15 cellular contexts compared by ENCODE assay signal in the genomic region with DNA sequence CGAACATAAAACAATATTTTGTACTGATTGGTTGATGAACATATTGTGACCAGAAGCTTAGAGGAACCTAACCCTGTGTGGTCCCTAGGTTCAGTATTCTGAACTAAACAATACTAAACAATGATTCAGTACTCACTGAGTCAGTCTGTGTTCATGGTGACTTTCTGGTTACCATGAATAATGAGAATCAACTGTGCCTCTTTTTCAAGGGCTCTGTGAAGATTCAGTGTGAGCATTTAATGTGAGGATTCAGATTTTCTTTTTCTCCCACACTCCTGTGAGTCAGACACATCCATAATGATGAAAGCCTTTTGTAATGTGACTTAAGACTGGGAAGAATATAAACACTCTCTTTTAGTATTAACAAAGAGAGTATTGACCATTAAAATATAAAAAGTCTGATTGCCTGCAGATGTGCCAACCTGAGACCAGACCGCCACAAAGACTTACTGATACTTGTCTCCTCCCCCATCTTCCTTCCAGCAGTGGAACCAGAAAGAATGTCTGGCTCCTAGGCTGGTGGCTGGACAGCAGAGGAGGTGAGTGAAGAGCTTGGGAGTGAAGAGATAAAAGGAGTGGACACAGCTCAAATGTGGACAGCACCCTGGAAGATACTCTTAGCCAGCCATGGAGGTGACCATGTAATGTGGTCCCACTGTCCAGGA. TPM values are rescaled to one million over a fixed set of nuclear protein-coding genes. Genes with fewer than 3 reads are reported as not detected.
DNase-seq lines count a peak whose midpoint lies in the region; ATAC-seq, FAIRE-seq and TF ChIP-seq lines count a peak whose summit lies in the region.
"Had no signal": no experiment of that assay in that cellular context is flagged by ENCODE, and none has a peak within 500 bp of the region (broad histone marks: within the 10 kb centered on the region; RNA-seq: fewer than 3 reads in every experiment).

No MANE protein-coding gene starts in this region.

- no peaks in the 10 kb centered on the region for H3K4me1 ChIP-seq in HEK293 (ENCODE audit: control insufficient read depth, insufficient read depth, low read length)
- H3K4me1 ChIP-seq in K562 (replicated peaks in 1 of 2; ENCODE audit: control insufficient read depth in 2 of 2, insufficient read depth in 2 of 2, low read length in 2 of 2), result peaks cover 0 to 3% of the 10 kb centered on the region in 2 experiments; a peak in 2 of 5 replicates
- H3K4me1 ChIP-seq in keratinocyte (ENCODE audit: control insufficient read depth, extremely low read depth, insufficient read depth, low read length), result peaks cover 7% of the 10 kb centered on the region
- H3K4me1 ChIP-seq: esophagus muscularis mucosa had no signal

- CTCF ChIA-PET in HEK293 (lab: Yijun Ruan, JAX) (no interaction called here), K562 (lab: Yijun Ruan, JAX; ENCODE audit: low intra/inter-chr PET ratio) (no interaction called here)

- no peak for TF ChIP-seq POLR2A in K562 (conservative IDR thresholded peaks at IDR 0.05)

- no TSS peak for BruUV-seq in K562 (replicated peaks; lab: Mats Ljungman, UMichigan)

- H3K4me3 ChIP-seq in HEK293 (ENCODE audit: low read depth, low read length) (no peak overlapping the region), K562 (no peak overlapping the region), keratinocyte (ENCODE audit: control insufficient read depth in 2 of 3, extremely low read depth in 1 of 3, insufficient read depth in 2 of 3, low read depth in 1 of 3, low read length in 3 of 3) (no peak overlapping the region)
- H3K4me3 ChIP-seq: esophagus muscularis mucosa had no signal

- in situ Hi-C loops in K562 (cut with MboI), result no loop called here
- in situ Hi-C loops in KBM-7 (cut with MboI; ENCODE audit: low pct_unique_long_range_greater_than_20kb, low sequenced_read_pairs), result no loop called here

- DNase-seq in AG20443 (ENCODE audit: low spot score), result peak; percentile 25
- no peak for DNase-seq in K562 (ENCODE audit: extremely low read depth in 1 of 4, low spot score in 3 of 4)
- no peak for DNase-seq in keratinocyte (ENCODE audit: low read depth, low spot score)
- no peak for DNase-seq in KBM-7
- DNase-seq in stimulated activated naive CD4-positive, alpha-beta T cell (lab: John Stamatoyannopoulos, UW), result no peak
- DNase-seq in endothelial cell (ENCODE audit: low spot score), result no peak
- no peak for DNase-seq in NCI-H2107 (lab: John Stamatoyannopoulos, UW)
- DNase-seq: activated T-cell treated with anti-CD3 and anti-CD28 coated beads, Interleukin-2, amount 50 U/mL, for 24 hours; NCI-H1105 treated with DMSO at 0.1 percent for 48 hours; NCI-H69; SHP77 had no signal

- H3K4me2 ChIP-seq in K562 (ENCODE audit: insufficient read depth, low read length) (no peak overlapping the region), keratinocyte (ENCODE audit: control insufficient read depth, extremely low read depth, insufficient read depth, low read depth, low read length) (no peak overlapping the region)

- POLR2A ChIA-PET in HEK293 (lab: Yijun Ruan, JAX), result no interaction called here
- POLR2A ChIA-PET in K562 (lab: Yijun Ruan, JAX), result interaction anchor here (0.6 kb wide), 1 partner anchor 108 kb away, joined by 4 read pairs; a partner anchor contains a TSS

- no peak overlapping the region for H3K27ac ChIP-seq in HEK293 (ENCODE audit: extremely low read depth, low read depth, low read length)
- H3K27ac ChIP-seq in K562 (ENCODE audit: extremely low read depth, low read depth, low read length), result no peak overlapping the region
- peak overlapping the region; percentile 42 for H3K27ac ChIP-seq in keratinocyte (ENCODE audit: control insufficient read depth, insufficient read depth, low read length)
- H3K27ac ChIP-seq: esophagus muscularis mucosa, VCaP had no signal

- ATAC-seq in K562, result peak; percentile 53; the same call in 2 of the 3 replicates

- TF ChIP-seq CTCF in HEK293 (tag by site-specific recombination; IDR thresholded peaks at IDR 0.05) (no peak), K562 (IDR thresholded peaks at IDR 0.05 in 2 of 3, conservative IDR thresholded peaks at IDR 0.05 in 1 of 3; ENCODE audit: insufficient read depth in 2 of 3, low read depth in 1 of 3, low read length in 3 of 3) (no peak), keratinocyte (optimal IDR thresholded peaks at IDR 0.05 in 1 of 3, IDR thresholded peaks at IDR 0.05 in 1 of 3, conservative IDR thresholded peaks at IDR 0.05 in 1 of 3; ENCODE audit: extremely low read depth in 1 of 3, insufficient read depth in 2 of 3, low read length in 3 of 3) (no peak), endothelial cell (IDR thresholded peaks at IDR 0.05; ENCODE audit: unreplicated experiment) (no peak)

- H3K9me1 ChIP-seq in K562 (ENCODE audit: control insufficient read depth, insufficient read depth, low read length) (no peaks in the 10 kb centered on the region), keratinocyte (ENCODE audit: control insufficient read depth, extremely low read depth, insufficient read depth, low read length) (no peaks in the 10 kb centered on the region)

- WGBS in K562 (ENCODE audit: insufficient coverage, low coverage, missing lambda C conversion rate), result 21% methylated on average over 2 of the region's 2 CpGs

- H2AFZ ChIP-seq in K562 (ENCODE audit: low read depth, low read length) (no peak overlapping the region), keratinocyte (ENCODE audit: control insufficient read depth, low read length) (no peak overlapping the region)

- no peak overlapping the region for H3K4me3 Mint-ChIP-seq in endothelial cell (ENCODE audit: unreplicated experiment)
- H3K4me3 Mint-ChIP-seq: activated T-cell treated with anti-CD3 and anti-CD28 coated beads, Interleukin-2, amount 50 U/mL, for 24 hours had no signal

- H3K4me1 Mint-ChIP-seq in endothelial cell (ENCODE audit: unreplicated experiment), result no peaks in the 10 kb centered on the region

- no peaks in the 10 kb centered on the region for H3K27me3 ChIP-seq in K562 (ENCODE audit: control insufficient read depth in 2 of 2, insufficient read depth in 2 of 2, low read length in 2 of 2)
- no peaks in the 10 kb centered on the region for H3K27me3 ChIP-seq in keratinocyte (ENCODE audit: control insufficient read depth, extremely low read depth, insufficient read depth, low read length)
- H3K27me3 ChIP-seq: esophagus muscularis mucosa had no signal

- TF ChIP-seq RAD21 in K562 (CRISPR knock-in tag; conservative IDR thresholded peaks at IDR 0.05 in 1 of 2, IDR thresholded peaks at IDR 0.05 in 1 of 2), result no peak

- H3K36me3 ChIP-seq in HEK293 (ENCODE audit: control insufficient read depth in 2 of 2, insufficient read depth in 1 of 2, low read length in 2 of 2), result no peaks in the 10 kb centered on the region
- H3K36me3 ChIP-seq in K562 (ENCODE audit: control insufficient read depth, insufficient read depth, low read length), result no peaks in the 10 kb centered on the region
- no peaks in the 10 kb centered on the region for H3K36me3 ChIP-seq in keratinocyte (ENCODE audit: control insufficient read depth in 2 of 2, extremely low read depth in 1 of 2, insufficient read depth in 2 of 2, low read length in 2 of 2)
- H3K36me3 ChIP-seq: esophagus muscularis mucosa had no signal

- H3K79me2 ChIP-seq in K562 (ENCODE audit: control insufficient read depth, insufficient read depth, low read length) (no peaks in the 10 kb centered on the region), keratinocyte (ENCODE audit: control insufficient read depth, insufficient read depth, low read length) (no peaks in the 10 kb centered on the region)

- dilution Hi-C loops in keratinocyte (cut with MboI; ENCODE audit: extremely low pct_ligation_motif_present, low sequenced_read_pairs), result no loop called here

- peaks cover 2% of the 10 kb centered on the region for H3K27me3 Mint-ChIP-seq in endothelial cell (ENCODE audit: unreplicated experiment)

- H3K27ac Mint-ChIP-seq in endothelial cell (ENCODE audit: unreplicated experiment), result no peak overlapping the region
- H3K27ac Mint-ChIP-seq: activated T-cell treated with anti-CD3 and anti-CD28 coated beads, Interleukin-2, amount 50 U/mL, for 24 hours had no signal

- intact Hi-C loops in K562 (cut with micrococcal nuclease), result no loop called here

- H3K9ac ChIP-seq in K562 (ENCODE audit: insufficient read depth in 1 of 2, low read depth in 2 of 2, low read length in 2 of 2) (no peak overlapping the region), keratinocyte (ENCODE audit: control insufficient read depth, extremely low read depth, insufficient read depth, low read length) (peak overlapping the region; percentile 40)

- no peak for TF ChIP-seq EP300 in K562 (IDR thresholded peaks at IDR 0.05; ENCODE audit: low read length)

- H3K9me3 ChIP-seq in HEK293 (ENCODE audit: control insufficient read depth, insufficient read depth, low read depth, low read length) (no peaks in the 10 kb centered on the region), K562 (replicated peaks; ENCODE audit: control insufficient read depth, insufficient read depth, low read depth, low read length) (no peaks in the 10 kb centered on the region), keratinocyte (ENCODE audit: control insufficient read depth, low read depth, low read length) (no peaks in the 10 kb centered on the region)
- H3K9me3 ChIP-seq: esophagus muscularis mucosa had no signal

- H3K36me3 Mint-ChIP-seq in endothelial cell (ENCODE audit: low read depth, unreplicated experiment), result no peaks in the 10 kb centered on the region

- H4K20me1 ChIP-seq in K562 (replicated peaks; ENCODE audit: control insufficient read depth, insufficient read depth, low read length) (no peaks in the 10 kb centered on the region), keratinocyte (ENCODE audit: control insufficient read depth, extremely low read depth, insufficient read depth, low read length) (no peaks in the 10 kb centered on the region)

- no peaks in the 10 kb centered on the region for H3K9me3 Mint-ChIP-seq in endothelial cell (ENCODE audit: unreplicated experiment)
- H3K9me3 Mint-ChIP-seq: activated T-cell treated with anti-CD3 and anti-CD28 coated beads, Interleukin-2, amount 50 U/mL, for 24 hours had no signal

- FAIRE-seq in K562 (lab: Jason Lieb, UNC) (no peak), keratinocyte (lab: Jason Lieb, UNC) (peak; percentile 39)
- FAIRE-seq: D721Med had no signal

RNA-seq across cellular contexts. Expression of a gene that starts 17.6 kb away (rescaled TPM):
- total RNA-seq in K562 (2011; cell fraction: chromatin; rRNA removed; ENCODE audit: low replicate concordance), result 77.9 and 152 TPM in 2 replicates
- 41.5 and 48.8 TPM in 2 replicates for total RNA-seq in K562 (2011; cell fraction: nucleolus; rRNA removed)
- total RNA-seq in K562 (2011; cell fraction: nucleoplasm; rRNA removed), result 114 and 127 TPM in 2 replicates
- total RNA-seq in K562 (2014; rRNA removed) (117 and 127 TPM in 2 replicates), K562 (2014; rRNA removed; fragmentation: Illumina TruSeq; extraction: Trizol) (157 and 180 TPM in 2 replicates), K562 (2015; rRNA removed; fragmentation: Illumina TruSeq; extraction: Trizol) (137 and 142 TPM in 2 replicates), K562 (2021) (107 TPM in 2 replicates), endothelial cell (ENCODE audit: unreplicated experiment) (36.3 TPM)
- polyA plus RNA-seq in K562 (2011; rRNA removed) (159 and 225 TPM in 2 replicates), K562 (2014; fragmentation: Illumina TruSeq; extraction: Trizol) (178 and 186 TPM in 2 replicates), K562 (2014; fragmentation: Nextera tagmentation; extraction: Ambion mirVana) (100 to 1,000 TPM; 229 to 243 TPM), K562 (2014; rRNA removed) (151 and 155 TPM in 2 replicates), keratinocyte (59.3 to 106 TPM (median 65.0 TPM) in 3 replicates)
- 99.3 and 138 TPM in 2 replicates for polyA plus RNA-seq in K562 (2011; cell fraction: cytosol; rRNA removed)
- 139 and 160 TPM in 2 replicates for polyA plus RNA-seq in K562 (2011; cell fraction: nucleus; rRNA removed)
- 89.8 and 151 TPM in 2 replicates for polyA plus RNA-seq in K562 (2012)
- polyA minus RNA-seq in K562 (2011; rRNA and poly(A)+ RNA removed), result 140 and 142 TPM in 2 replicates
- polyA minus RNA-seq in K562 (2011; cell fraction: cytosol; rRNA and poly(A)+ RNA removed), result 49.0 and 61.5 TPM in 2 replicates
- polyA minus RNA-seq in K562 (2011; cell fraction: nucleus; rRNA and poly(A)+ RNA removed), result 49.3 and 106 TPM in 2 replicates
- 51.3 TPM for polyA plus RNA-seq in keratinocyte (2011; ENCODE audit: low read depth)
- polyA plus RNA-seq in keratinocyte (2011; cell fraction: cytosol; rRNA removed), result 34.0 and 63.7 TPM in 2 replicates
- 55.5 and 69.3 TPM in 2 replicates for polyA plus RNA-seq in keratinocyte (2011; cell fraction: nucleus; rRNA removed)
- 47.5 and 74.8 TPM in 2 replicates for polyA plus RNA-seq in keratinocyte (2012; ENCODE audit: low replicate concordance)
- polyA minus RNA-seq in keratinocyte, result 15.3 to 54.5 TPM (median 26.2 TPM) in 3 replicates
- polyA minus RNA-seq in keratinocyte (2011; cell fraction: cytosol; rRNA and poly(A)+ RNA removed), result 55.8 TPM
- polyA minus RNA-seq in keratinocyte (2011; cell fraction: nucleus; rRNA and poly(A)+ RNA removed), result 21.0 and 34.0 TPM in 2 replicates

RNA-seq across cellular contexts. Expression of a gene that starts 59.3 kb away (rescaled TPM):
- total RNA-seq in K562 (2011; cell fraction: chromatin; rRNA removed; ENCODE audit: low replicate concordance), result 6.0 and 12.3 TPM in 2 replicates
- total RNA-seq in K562 (2011; cell fraction: nucleolus; rRNA removed), result 5.3 and 7.0 TPM in 2 replicates
- total RNA-seq in K562 (2011; cell fraction: nucleoplasm; rRNA removed), result 9.3 and 12.7 TPM in 2 replicates
- total RNA-seq in K562 (2014; rRNA removed) (88.2 and 101 TPM in 2 replicates), K562 (2014; rRNA removed; fragmentation: Illumina TruSeq; extraction: Trizol) (143 and 162 TPM in 2 replicates), K562 (2015; rRNA removed; fragmentation: Illumina TruSeq; extraction: Trizol) (110 and 123 TPM in 2 replicates), K562 (2021) (109 and 127 TPM in 2 replicates), endothelial cell (ENCODE audit: unreplicated experiment) (39.0 TPM)
- polyA plus RNA-seq in K562 (2011; rRNA removed) (86.1 and 139 TPM in 2 replicates), K562 (2014; fragmentation: Illumina TruSeq; extraction: Trizol) (130 and 141 TPM in 2 replicates), K562 (2014; fragmentation: Nextera tagmentation; extraction: Ambion mirVana) (100 to 1,000 TPM; 396 to 437 TPM), K562 (2014; rRNA removed) (137 and 144 TPM in 2 replicates), keratinocyte (39.0 to 80.8 TPM (median 45.1 TPM) in 3 replicates)
- polyA plus RNA-seq in K562 (2011; cell fraction: cytosol; rRNA removed), result 15.6 and 27.7 TPM in 2 replicates
- polyA plus RNA-seq in K562 (2011; cell fraction: nucleus; rRNA removed), result 10.9 and 21.0 TPM in 2 replicates
- 66.9 and 77.8 TPM in 2 replicates for polyA plus RNA-seq in K562 (2012)
- polyA minus RNA-seq in K562 (2011; rRNA and poly(A)+ RNA removed), result 61.6 and 65.4 TPM in 2 replicates
- polyA minus RNA-seq in K562 (2011; cell fraction: cytosol; rRNA and poly(A)+ RNA removed), result 10.6 and 22.7 TPM in 2 replicates
- 4.7 and 12.1 TPM in 2 replicates for polyA minus RNA-seq in K562 (2011; cell fraction: nucleus; rRNA and poly(A)+ RNA removed)
- polyA plus RNA-seq in keratinocyte (2011; ENCODE audit: low read depth), result 96.7 TPM
- polyA plus RNA-seq in keratinocyte (2011; cell fraction: cytosol; rRNA removed), result 43.8 and 75.6 TPM in 2 replicates
- polyA plus RNA-seq in keratinocyte (2011; cell fraction: nucleus; rRNA removed), result 29.0 and 32.0 TPM in 2 replicates
- 37.5 and 47.7 TPM in 2 replicates for polyA plus RNA-seq in keratinocyte (2012; ENCODE audit: low replicate concordance)
- 6.9 to 23.6 TPM (median 6.9 TPM) in 3 replicates for polyA minus RNA-seq in keratinocyte
- 20.7 TPM for polyA minus RNA-seq in keratinocyte (2011; cell fraction: cytosol; rRNA and poly(A)+ RNA removed)
- 4.3 and 6.3 TPM in 2 replicates for polyA minus RNA-seq in keratinocyte (2011; cell fraction: nucleus; rRNA and poly(A)+ RNA removed)

RNA-seq across cellular contexts. Expression of a gene that starts 59.5 kb away (rescaled TPM):
- 26.9 and 87.6 TPM in 2 replicates for total RNA-seq in K562 (2011; cell fraction: chromatin; rRNA removed; ENCODE audit: low replicate concordance)
- total RNA-seq in K562 (2011; cell fraction: nucleolus; rRNA removed), result 21.4 and 23.0 TPM in 2 replicates
- total RNA-seq in K562 (2011; cell fraction: nucleoplasm; rRNA removed), result 51.3 and 81.9 TPM in 2 replicates
- 166 and 172 TPM in 2 replicates for total RNA-seq in K562 (2014; rRNA removed)
- total RNA-seq in K562 (2014; rRNA removed; fragmentation: Illumina TruSeq; extraction: Trizol), result 207 and 219 TPM in 2 replicates
- total RNA-seq in K562 (2015; rRNA removed; fragmentation: Illumina TruSeq; extraction: Trizol), result 145 and 176 TPM in 2 replicates
- total RNA-seq in K562 (2021), result 156 and 168 TPM in 2 replicates
- polyA plus RNA-seq in K562 (2011; rRNA removed), result 87.1 and 128 TPM in 2 replicates
- polyA plus RNA-seq in K562 (2011; cell fraction: cytosol; rRNA removed), result 19.9 and 45.0 TPM in 2 replicates
- polyA plus RNA-seq in K562 (2011; cell fraction: nucleus; rRNA removed), result 21.4 and 47.7 TPM in 2 replicates
- 149 and 163 TPM in 2 replicates for polyA plus RNA-seq in K562 (2012)
- 147 and 166 TPM in 2 replicates for polyA plus RNA-seq in K562 (2014; fragmentation: Illumina TruSeq; extraction: Trizol)
- 100 to 1,000 TPM; 412 to 466 TPM for polyA plus RNA-seq in K562 (2014; fragmentation: Nextera tagmentation; extraction: Ambion mirVana)
- 211 and 229 TPM in 2 replicates for polyA plus RNA-seq in K562 (2014; rRNA removed)
- 37.0 and 53.9 TPM in 2 replicates for polyA minus RNA-seq in K562 (2011; rRNA and poly(A)+ RNA removed)
- polyA minus RNA-seq in K562 (2011; cell fraction: cytosol; rRNA and poly(A)+ RNA removed), result 25.7 and 30.2 TPM in 2 replicates
- polyA minus RNA-seq in K562 (2011; cell fraction: nucleus; rRNA and poly(A)+ RNA removed), result 10.1 and 18.0 TPM in 2 replicates
- 28.7 to 70.6 TPM (median 34.5 TPM) in 3 replicates for polyA plus RNA-seq in keratinocyte
- polyA plus RNA-seq in keratinocyte (2011; ENCODE audit: low read depth), result 89.5 TPM
- polyA plus RNA-seq in keratinocyte (2011; cell fraction: cytosol; rRNA removed), result 43.0 and 74.4 TPM in 2 replicates
- polyA plus RNA-seq in keratinocyte (2011; cell fraction: nucleus; rRNA removed), result 21.3 and 33.7 TPM in 2 replicates
- polyA plus RNA-seq in keratinocyte (2012; ENCODE audit: low replicate concordance), result 46.8 and 103 TPM in 2 replicates
- 5.6 to 10.8 TPM (median 6.0 TPM) in 3 replicates for polyA minus RNA-seq in keratinocyte
- 28.6 TPM for polyA minus RNA-seq in keratinocyte (2011; cell fraction: cytosol; rRNA and poly(A)+ RNA removed)
- polyA minus RNA-seq in keratinocyte (2011; cell fraction: nucleus; rRNA and poly(A)+ RNA removed), result 4.3 and 5.6 TPM in 2 replicates
- total RNA-seq in endothelial cell (ENCODE audit: unreplicated experiment), result 83.9 TPM
